8 cellular contexts compared by ENCODE assay signal in the genomic region with DNA sequence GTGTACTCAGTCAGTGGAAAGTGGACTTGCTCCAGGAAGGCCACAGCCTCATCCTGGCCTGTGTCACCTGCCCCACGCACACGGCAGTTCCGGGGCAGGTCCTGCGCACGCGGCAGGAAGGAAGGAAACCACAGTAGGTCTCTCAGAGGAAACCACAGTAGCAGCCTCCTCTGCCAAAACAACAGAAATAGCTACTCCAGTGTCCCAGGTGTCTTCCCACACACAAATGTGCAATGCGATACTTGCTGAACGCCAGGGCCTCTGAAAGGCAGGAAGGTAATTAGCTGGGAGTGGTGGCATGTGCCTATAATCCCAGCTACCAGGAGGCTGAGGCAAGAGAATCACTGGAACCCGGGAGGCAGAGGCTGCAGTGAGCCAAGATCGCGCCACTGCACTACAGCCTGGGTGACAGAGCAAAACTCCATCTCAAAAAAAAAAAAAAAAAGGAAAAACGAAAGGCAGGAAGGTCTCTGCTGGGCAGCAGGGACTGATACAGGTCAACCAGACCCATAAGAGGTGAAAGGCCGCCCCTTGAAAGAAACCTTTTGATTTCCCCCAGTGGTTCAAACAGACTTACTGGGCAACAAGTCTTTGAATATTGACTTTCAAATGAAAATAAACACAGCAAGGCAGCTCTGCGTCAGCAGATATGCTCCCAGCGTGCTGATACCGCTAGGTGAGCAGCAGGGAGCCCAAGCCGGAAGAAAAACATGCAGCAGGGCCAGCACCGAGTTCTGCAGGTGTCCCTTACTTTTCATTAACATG. TPM values are rescaled to one million over a fixed set of nuclear protein-coding genes. Genes with fewer than 3 reads are reported as not detected.
DNase-seq lines count a peak whose midpoint lies in the region; ATAC-seq and TF ChIP-seq lines count a peak whose summit lies in the region.

No MANE protein-coding gene starts in this region.

- in situ Hi-C loops in astrocyte of the spinal cord (cut with HindIII; ENCODE audit: low sequenced_read_pairs), result loop anchor here (25.0 kb wide), 1 partner anchor 289 kb away; a partner anchor contains a TSS

- peaks cover 48 to 68% (median 49%) of the 10 kb centered on the region in 3 donors for H3K4me1 Mint-ChIP-seq in T-cell
- H3K4me1 Mint-ChIP-seq in CD14-positive monocyte, result peaks cover 9% of the 10 kb centered on the region

- peaks cover 6% of the 10 kb centered on the region for H3K36me3 Mint-ChIP-seq in T-cell
- peaks cover 13 to 14% of the 10 kb centered on the region in 2 donors for H3K36me3 Mint-ChIP-seq in CD14-positive monocyte

- DNase-seq in T-cell, result peak; percentile 45 to 97 (median 76)
- DNase-seq in astrocyte of the spinal cord (ENCODE audit: low read depth, low spot score), result peak; percentile 43
- peak; percentile 71 for DNase-seq in stimulated activated CD4-positive, alpha-beta T cell treated with anti-CD3 and anti-CD28 coated beads, Interleukin-1b, Interleukin-23, amount 100 ng/mL, for 48 hours
- no peak for DNase-seq in CD14-positive monocyte (ENCODE audit: low spot score)
- no peak for DNase-seq in NOMO-1 treated with dmso at 0.1 percent for 144 hours (lab: John Stamatoyannopoulos, UW; ENCODE audit: unreplicated experiment)
- no peak for DNase-seq in GOT3 (lab: John Stamatoyannopoulos, UW)

- POLR2A ChIA-PET in T-cell (lab: Charles Lee), result interaction anchor here (0.6 to 1.0 kb wide), 5 partner anchors 64 to 385 kb away, joined by 3 to 6 read pairs (median 3); no protein-coding TSS in a partner anchor

- H3K9me3 Mint-ChIP-seq in T-cell (no peaks in the 10 kb centered on the region), CD14-positive monocyte (peaks cover 0 to 1% (median 0%) of the 10 kb centered on the region in 7 donors)

- intact Hi-C loops in CD14-positive monocyte (cut with micrococcal nuclease), result no loop called here

- CTCF ChIA-PET in T-cell (lab: Charles Lee), result interaction anchor here (0.6 to 1.3 kb wide), 12 partner anchors 12 to 352 kb away, joined by 3 to 7 read pairs (median 4); no protein-coding TSS in a partner anchor

- H3K27ac Mint-ChIP-seq in T-cell (peak overlapping the region; percentile 88 to 89), CD14-positive monocyte (peak overlapping the region in 1 of 7 donors; percentile 42)

- ATAC-seq in GM18907 (IDR thresholded peaks at IDR 0.05; ENCODE audit: unreplicated experiment) (peak; percentile 97), HG02884 (IDR thresholded peaks at IDR 0.05; ENCODE audit: unreplicated experiment) (peak; percentile 98), T-cell (replicated peaks in 1 of 4) (peak; percentile 94 to 98 (median 96))

- H3K4me3 ChIP-seq in astrocyte of the spinal cord (ENCODE audit: low read depth, low read length), result no peak overlapping the region

- H3K4me3 Mint-ChIP-seq in T-cell (peak overlapping the region; percentile 78 to 82 (median 79)), CD14-positive monocyte (no peak overlapping the region)

- TF ChIP-seq CTCF in astrocyte of the spinal cord (IDR thresholded peaks at IDR 0.05; ENCODE audit: low read depth, low read length) (no peak), CD14-positive monocyte (IDR thresholded peaks at IDR 0.05) (no peak)

- H3K27me3 Mint-ChIP-seq in T-cell, result no peaks in the 10 kb centered on the region
- H3K27me3 Mint-ChIP-seq in CD14-positive monocyte (ENCODE audit: low read depth in 3 of 3), result peaks cover 0 to 2% (median 2%) of the 10 kb centered on the region in 3 donors

RNA-seq across cellular contexts. Expression of a gene that starts 49.5 kb away (rescaled TPM):
- total RNA-seq in T-cell, result 10 to 100 TPM; 12.3 to 21.5 (median 17.9) TPM
- 10 to 100 TPM; 51.4 to 70.2 TPM for polyA plus RNA-seq in CD14-positive monocyte

Comparison
In these comparisons a context has a peak if more than half of its experiments do, and no peak if none do; other contexts are left out.
1. DNase-seq: peak in T-cell (34 of 34), astrocyte of the spinal cord (single experiment) and stimulated activated CD4-positive, alpha-beta T cell treated with anti-CD3 and anti-CD28 coated beads, Interleukin-1b, Interleukin-23, amount 100 ng/mL, for 48 hours (single experiment); none in CD14-positive monocyte (single experiment), NOMO-1 treated with dmso at 0.1 percent for 144 hours (single experiment) and GOT3 (single experiment).
2. H3K4me3 Mint-ChIP-seq: peak in T-cell (3 of 3); none in CD14-positive monocyte (0 of 2).
3. Peak in every context shown above with its lines, with median percentiles within 50 percentile points of each other: ATAC-seq.